In the genomic region with DNA sequence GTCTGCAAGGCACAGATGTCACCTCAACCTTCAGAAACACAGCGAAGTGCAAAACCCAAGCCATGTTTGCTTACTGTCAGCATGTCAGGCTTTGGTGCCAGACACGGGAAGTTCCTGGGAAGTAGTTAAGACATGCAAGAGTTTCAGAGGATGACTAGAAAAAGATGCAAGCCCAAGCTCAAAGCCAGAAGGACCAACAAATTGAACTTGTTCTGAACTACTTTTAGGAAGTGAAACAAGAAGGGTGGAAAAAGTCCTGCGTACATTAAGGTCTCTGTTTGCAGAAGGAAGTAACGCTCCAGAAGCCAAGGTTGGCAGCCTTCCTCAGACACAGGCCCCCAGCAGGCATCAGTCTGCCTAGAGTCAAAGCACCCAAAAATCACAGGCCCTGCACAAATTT, we compare ENCODE assay signal across 12 cellular contexts. TPM values are rescaled to one million over a fixed set of nuclear protein-coding genes. Genes with fewer than 3 reads are reported as not detected.
DNase-seq lines count a peak whose midpoint lies in the region; ATAC-seq and TF ChIP-seq lines count a peak whose summit lies in the region.
"Had no signal": no experiment of that assay in that cellular context is flagged by ENCODE, and none has a peak within 500 bp of the region (broad histone marks: within the 10 kb centered on the region; RNA-seq: fewer than 3 reads in every experiment).

No MANE protein-coding gene starts in this region.

- H4K20me1 ChIP-seq in smooth muscle cell (ENCODE audit: low read depth), result peaks cover 20% of the 10 kb centered on the region

- H3K9ac ChIP-seq in smooth muscle cell (ENCODE audit: low read depth), result no peak overlapping the region

- ATAC-seq in stimulated activated naive CD8-positive, alpha-beta T cell treated with anti-CD3 and anti-CD28 coated beads, Interleukin-15, Interleukin-2, amounts not matched to agents 100 U/mL and 50 U/mL, for 24 hours, result no peak
- ATAC-seq in gastrocnemius medialis, result no peak

- H3K4me2 ChIP-seq in smooth muscle cell, result no peak overlapping the region

- H3F3A ChIP-seq in smooth muscle cell (ENCODE audit: low read depth), result no peaks in the 10 kb centered on the region

- DNase-seq in activated CD4-positive, alpha-beta memory T cell treated with anti-CD3 and anti-CD28 coated beads for 36 hours, result no peak
- no peak for DNase-seq in activated CD4-positive, alpha-beta memory T cell treated with anti-CD3 and anti-CD28 coated beads, Interleukin-2, amount 10 ng/mL, durations not matched to agents 7 days and 5 days
- DNase-seq in NAMALWA (ENCODE audit: low spot score) (peak; percentile 93), epithelial cell of esophagus (ENCODE audit: low read depth) (peak; percentile 24), chondrocyte (ENCODE audit: low spot score) (no peak), gastrocnemius medialis (no peak), smooth muscle cell (lab: John Stamatoyannopoulos, UW; ENCODE audit: unreplicated experiment) (no peak)
- DNase-seq in stimulated activated naive CD8-positive, alpha-beta T cell treated with anti-CD3 and anti-CD28 coated beads, Interleukin-15, Interleukin-2, amounts not matched to agents 100 U/mL and 50 U/mL, for 24 hours, result peak; percentile 24
- DNase-seq: activated effector memory CD4-positive, alpha-beta T cell treated with Interleukin-2 at 50 U/mL for 16 hours; OCI-M1 had no signal

- intact Hi-C loops in activated CD4-positive, alpha-beta memory T cell treated with anti-CD3 and anti-CD28 coated beads for 36 hours (cut with micrococcal nuclease), result loop anchor here (5.0 kb wide), 1 partner anchor 118 kb away; the partner anchor contains the start of genes EWSR1 and RHBDD3
- intact Hi-C loops in gastrocnemius medialis (cut with DNase I; ENCODE audit: low total_unique reads), result no loop called here

- H2AFZ ChIP-seq in smooth muscle cell (ENCODE audit: low read depth), result no peak overlapping the region

- no peak overlapping the region for H3K4me3 Mint-ChIP-seq in activated CD4-positive, alpha-beta memory T cell treated with anti-CD3 and anti-CD28 coated beads for 36 hours
- H3K4me3 Mint-ChIP-seq in activated CD4-positive, alpha-beta memory T cell treated with anti-CD3 and anti-CD28 coated beads, Interleukin-2, amount 10 ng/mL, durations not matched to agents 7 days and 5 days, result no peak overlapping the region
- H3K4me3 Mint-ChIP-seq in chondrocyte (ENCODE audit: unreplicated experiment), result no peak overlapping the region

- H3K4me3 ChIP-seq in epithelial cell of esophagus (ENCODE audit: low read length), result no peak overlapping the region
- H3K4me3 ChIP-seq in gastrocnemius medialis, result no peak overlapping the region
- H3K4me3 ChIP-seq in smooth muscle cell, result no peak overlapping the region

- H3K27me3 Mint-ChIP-seq in activated CD4-positive, alpha-beta memory T cell treated with anti-CD3 and anti-CD28 coated beads for 36 hours, result no peaks in the 10 kb centered on the region
- no peaks in the 10 kb centered on the region for H3K27me3 Mint-ChIP-seq in activated CD4-positive, alpha-beta memory T cell treated with anti-CD3 and anti-CD28 coated beads, Interleukin-2, amount 10 ng/mL, durations not matched to agents 7 days and 5 days
- H3K27me3 Mint-ChIP-seq in chondrocyte (ENCODE audit: low read depth), result no peaks in the 10 kb centered on the region

- no peaks in the 10 kb centered on the region for H3K9me3 Mint-ChIP-seq in activated CD4-positive, alpha-beta memory T cell treated with anti-CD3 and anti-CD28 coated beads for 36 hours
- H3K9me3 Mint-ChIP-seq in activated CD4-positive, alpha-beta memory T cell treated with anti-CD3 and anti-CD28 coated beads, Interleukin-2, amount 10 ng/mL, durations not matched to agents 7 days and 5 days, result no peaks in the 10 kb centered on the region
- H3K9me3 Mint-ChIP-seq in chondrocyte (ENCODE audit: low read depth), result no peaks in the 10 kb centered on the region

- TF ChIP-seq CTCF in epithelial cell of esophagus (IDR thresholded peaks at IDR 0.05; ENCODE audit: insufficient read depth, low read depth, low read length, missing control alignments) (no peak), chondrocyte (IDR thresholded peaks at IDR 0.05) (no peak), gastrocnemius medialis (IDR thresholded peaks at IDR 0.05 in 4 of 5, conservative IDR thresholded peaks at IDR 0.05 in 1 of 5) (no peak), smooth muscle cell (IDR thresholded peaks at IDR 0.05; ENCODE audit: borderline replicate concordance, insufficient read depth, poor library complexity, severe bottlenecking) (no peak)

- 93% methylated on average over 4 of the region's 4 CpGs for WGBS in smooth muscle cell (ENCODE audit: low lambda C conversion rate)

- H3K36me3 Mint-ChIP-seq in activated CD4-positive, alpha-beta memory T cell treated with anti-CD3 and anti-CD28 coated beads for 36 hours, result peaks cover 8% of the 10 kb centered on the region
- H3K36me3 Mint-ChIP-seq in activated CD4-positive, alpha-beta memory T cell treated with anti-CD3 and anti-CD28 coated beads, Interleukin-2, amount 10 ng/mL, durations not matched to agents 7 days and 5 days (ENCODE audit: low read depth), result peaks cover 8% of the 10 kb centered on the region
- peaks cover 1% of the 10 kb centered on the region for H3K36me3 Mint-ChIP-seq in chondrocyte (ENCODE audit: low read depth)

- peaks cover 51% of the 10 kb centered on the region for H3K79me2 ChIP-seq in smooth muscle cell (ENCODE audit: low read depth)

- POLR2A ChIA-PET in activated CD4-positive, alpha-beta memory T cell treated with anti-CD3 and anti-CD28 coated beads for 36 hours (lab: Charles Lee), result no interaction called here
- POLR2A ChIA-PET in activated CD4-positive, alpha-beta memory T cell treated with anti-CD3 and anti-CD28 coated beads, Interleukin-2, amount 10 ng/mL, durations not matched to agents 7 days and 5 days (lab: Charles Lee), result interaction anchor here (1.2 kb wide), 1 partner anchor 10 kb away, joined by 3 read pairs; no protein-coding TSS in a partner anchor

- no peaks in the 10 kb centered on the region for H3K9me3 ChIP-seq in gastrocnemius medialis
- H3K9me3 ChIP-seq in smooth muscle cell (replicated peaks; ENCODE audit: low read depth), result no peaks in the 10 kb centered on the region

- peaks cover 45% of the 10 kb centered on the region for H3K4me1 Mint-ChIP-seq in activated CD4-positive, alpha-beta memory T cell treated with anti-CD3 and anti-CD28 coated beads for 36 hours (ENCODE audit: low read depth)
- H3K4me1 Mint-ChIP-seq in activated CD4-positive, alpha-beta memory T cell treated with anti-CD3 and anti-CD28 coated beads, Interleukin-2, amount 10 ng/mL, durations not matched to agents 7 days and 5 days, result peaks cover 50% of the 10 kb centered on the region
- H3K4me1 Mint-ChIP-seq in chondrocyte (ENCODE audit: low read depth), result peaks cover 28% of the 10 kb centered on the region

- in situ Hi-C loops in gastrocnemius medialis (cut with MboI; ENCODE audit: low sequenced_read_pairs in 4 of 4), result no loop called here

- H3K4me1 ChIP-seq in gastrocnemius medialis, result peaks cover 27 to 31% of the 10 kb centered on the region in 2 donors
- peaks cover 7% of the 10 kb centered on the region for H3K4me1 ChIP-seq in smooth muscle cell (ENCODE audit: low read depth)

- H3K27ac ChIP-seq in gastrocnemius medialis, result peak overlapping the region in 2 of 4 donors; percentile 5 to 90
- H3K27ac ChIP-seq in smooth muscle cell (ENCODE audit: low read depth), result no peak overlapping the region

- H3K27me3 ChIP-seq in gastrocnemius medialis (no peaks in the 10 kb centered on the region), smooth muscle cell (ENCODE audit: low read depth) (no peaks in the 10 kb centered on the region)

- no peak for TF ChIP-seq POLR2A in gastrocnemius medialis (IDR thresholded peaks at IDR 0.05)

- H3K27ac Mint-ChIP-seq in activated CD4-positive, alpha-beta memory T cell treated with anti-CD3 and anti-CD28 coated beads for 36 hours, result peak overlapping the region; percentile 49
- H3K27ac Mint-ChIP-seq in activated CD4-positive, alpha-beta memory T cell treated with anti-CD3 and anti-CD28 coated beads, Interleukin-2, amount 10 ng/mL, durations not matched to agents 7 days and 5 days, result no peak overlapping the region
- no peak overlapping the region for H3K27ac Mint-ChIP-seq in chondrocyte (ENCODE audit: unreplicated experiment)

- CTCF ChIA-PET in activated CD4-positive, alpha-beta memory T cell treated with anti-CD3 and anti-CD28 coated beads for 36 hours (lab: Charles Lee), result no interaction called here
- CTCF ChIA-PET in activated CD4-positive, alpha-beta memory T cell treated with anti-CD3 and anti-CD28 coated beads, Interleukin-2, amount 10 ng/mL, durations not matched to agents 7 days and 5 days (lab: Charles Lee), result interaction anchor here (1.4 kb wide), 1 partner anchor 240 kb away, joined by 3 read pairs; no protein-coding TSS in a partner anchor

- no peaks in the 10 kb centered on the region for H3K36me3 ChIP-seq in gastrocnemius medialis
- no peaks in the 10 kb centered on the region for H3K36me3 ChIP-seq in smooth muscle cell (ENCODE audit: low read depth)

RNA-seq across cellular contexts. Expression of gene AP1B1, which starts 2.6 kb away (rescaled TPM):
- 10 to 100 TPM; 59.9 to 65.2 TPM for total RNA-seq in activated CD4-positive, alpha-beta memory T cell treated with anti-CD3 and anti-CD28 coated beads for 36 hours
- 10 to 100 TPM; 70.2 to 71.4 TPM for total RNA-seq in activated CD4-positive, alpha-beta memory T cell treated with anti-CD3 and anti-CD28 coated beads, Interleukin-2, amount 10 ng/mL, durations not matched to agents 7 days and 5 days
- 42.0 to 55.6 TPM (median 45.7 TPM) in 3 replicates for total RNA-seq in chondrocyte
- 10 to 100 TPM; 26.5 to 44.6 (median 37.3) TPM for total RNA-seq in gastrocnemius medialis
- 25.9 and 30.3 TPM in 2 replicates for total RNA-seq in smooth muscle cell
- 37.1 and 38.5 TPM in 2 replicates for polyA plus RNA-seq in smooth muscle cell

RNA-seq across cellular contexts. Expression of gene RFPL1, which starts 52.6 kb away (rescaled TPM):
- not detected for total RNA-seq in activated CD4-positive, alpha-beta memory T cell treated with anti-CD3 and anti-CD28 coated beads for 36 hours
- total RNA-seq in activated CD4-positive, alpha-beta memory T cell treated with anti-CD3 and anti-CD28 coated beads, Interleukin-2, amount 10 ng/mL, durations not matched to agents 7 days and 5 days, result not detected
- total RNA-seq in chondrocyte (not detected in 3 replicates), gastrocnemius medialis (not detected), smooth muscle cell (not detected in 2 replicates)
- 0.16 TPM in 1 of 2 replicates, not detected in the other for polyA plus RNA-seq in smooth muscle cell
- total RNA-seq: fibroblast of villous mesenchyme, omental fat pad had no signal

Comparison
In these comparisons a context has a peak if more than half of its experiments do, and no peak if none do; other contexts are left out.
1. DNase-seq: peak in NAMALWA (single experiment), epithelial cell of esophagus (single experiment) and stimulated activated naive CD8-positive, alpha-beta T cell treated with anti-CD3 and anti-CD28 coated beads, Interleukin-15, Interleukin-2, amounts not matched to agents 100 U/mL and 50 U/mL, for 24 hours (single experiment); none in activated CD4-positive, alpha-beta memory T cell treated with anti-CD3 and anti-CD28 coated beads for 36 hours (single experiment), activated CD4-positive, alpha-beta memory T cell treated with anti-CD3 and anti-CD28 coated beads, Interleukin-2, amount 10 ng/mL, durations not matched to agents 7 days and 5 days (single experiment), chondrocyte (single experiment), gastrocnemius medialis (0 of 2) and smooth muscle cell (single experiment).